22 cellular contexts compared by ENCODE assay signal in the genomic region with DNA sequence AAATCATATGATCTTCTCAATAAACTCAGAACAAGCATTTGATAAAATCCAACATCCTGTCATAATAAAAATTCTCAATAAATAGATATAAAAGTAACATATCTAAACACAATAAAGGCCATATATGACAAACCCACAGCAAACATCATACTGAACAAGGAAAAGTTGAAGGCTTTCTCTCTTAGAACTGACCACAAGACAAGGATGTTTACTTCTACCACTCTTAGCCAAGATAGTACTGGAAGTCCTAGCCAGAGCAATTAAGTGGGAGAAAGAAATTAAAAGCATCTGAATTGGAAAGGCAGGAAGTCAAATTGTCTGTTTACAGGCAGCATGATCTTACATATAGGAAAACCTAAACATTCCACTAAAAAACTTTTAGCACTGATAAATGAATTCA.
DNase-seq lines count a peak whose midpoint lies in the region; ATAC-seq and TF ChIP-seq lines count a peak whose summit lies in the region.
"Had no signal": no experiment of that assay in that cellular context is flagged by ENCODE, and none has a peak within 500 bp of the region (broad histone marks: within the 10 kb centered on the region; RNA-seq: fewer than 3 reads in every experiment).

No MANE protein-coding gene starts in this region.

- TF ChIP-seq CTCF in LNCaP clone FGC (IDR thresholded peaks at IDR 0.05; ENCODE audit: control insufficient read depth, extremely low read depth, insufficient read depth), result no peak

- DNase-seq in LNCaP clone FGC (ENCODE audit: low read depth) (peak; percentile 82), fibroblast of gingiva (ENCODE audit: low read depth) (peak; percentile 1), NCI-H1092 treated with DMSO at 0.1 percent for 48 hours (lab: John Stamatoyannopoulos, UW) (no peak), HUDEP-2 (lab: John Stamatoyannopoulos, UW; ENCODE audit: unreplicated experiment in 76 of 76) (no peak)
- DNase-seq: 8988T; ACHN; BE2C; C1 segment of cervical spinal cord; CD4-positive, alpha-beta memory T cell; CD4-positive, CD25-positive, alpha-beta regulatory T cell; CD8-positive, alpha-beta memory T cell; COR-L47; DMS 273 treated with DMSO at 0.1 percent for 48 hours; DMS153; DMS53; DMS79; DND-41; EL; GDM1 had no signal

- no peak for ATAC-seq in SK-N-SH treated with all-trans-retinoic acid at 6 μM for 48 hours
- ATAC-seq: GM12878 had no signal

- H3K4me3 ChIP-seq in LNCaP clone FGC (ENCODE audit: low read depth, low read length), result no peak overlapping the region
- H3K4me3 ChIP-seq: BLaER1, GM12878 had no signal

TF ChIP-seq in SK-N-SH treated with all-trans-retinoic acid at 6 μM for 48 hours, 23 proteins besides CTCF, POLR2A, EP300 and RAD21:
- TF ChIP-seq TOX (CRISPR knock-in tag; IDR thresholded peaks at IDR 0.05; ENCODE audit: borderline replicate concordance) (no peak), OSR1 (CRISPR knock-in tag; IDR thresholded peaks at IDR 0.05) (no peak), ZFP30 (CRISPR knock-in tag; IDR thresholded peaks at IDR 0.05) (no peak), ZNF70 (CRISPR knock-in tag; IDR thresholded peaks at IDR 0.05) (no peak), BACH2 (CRISPR knock-in tag; IDR thresholded peaks at IDR 0.05; ENCODE audit: borderline replicate concordance) (no peak), GLIS3 (CRISPR knock-in tag; IDR thresholded peaks at IDR 0.05) (no peak)
- TF ChIP-seq, protein P1, sequence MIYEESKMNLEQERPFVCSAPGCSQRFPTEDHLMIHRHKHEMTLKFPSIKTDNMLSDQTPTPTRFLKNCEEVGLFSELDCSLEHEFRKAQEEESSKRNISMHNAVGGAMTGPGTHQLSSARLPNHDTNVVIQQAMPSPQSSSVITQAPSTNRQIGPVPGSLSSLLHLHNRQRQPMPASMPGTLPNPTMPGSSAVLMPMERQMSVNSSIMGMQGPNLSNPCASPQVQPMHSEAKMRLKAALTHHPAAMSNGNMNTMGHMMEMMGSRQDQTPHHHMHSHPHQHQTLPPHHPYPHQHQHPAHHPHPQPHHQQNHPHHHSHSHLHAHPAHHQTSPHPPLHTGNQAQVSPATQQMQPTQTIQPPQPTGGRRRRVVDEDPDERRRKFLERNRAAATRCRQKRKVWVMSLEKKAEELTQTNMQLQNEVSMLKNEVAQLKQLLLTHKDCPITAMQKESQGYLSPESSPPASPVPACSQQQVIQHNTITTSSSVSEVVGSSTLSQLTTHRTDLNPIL (CRISPR knock-in tag; IDR thresholded peaks at IDR 0.05; ENCODE audit: low read depth), result no peak
- TF ChIP-seq, protein P2, sequence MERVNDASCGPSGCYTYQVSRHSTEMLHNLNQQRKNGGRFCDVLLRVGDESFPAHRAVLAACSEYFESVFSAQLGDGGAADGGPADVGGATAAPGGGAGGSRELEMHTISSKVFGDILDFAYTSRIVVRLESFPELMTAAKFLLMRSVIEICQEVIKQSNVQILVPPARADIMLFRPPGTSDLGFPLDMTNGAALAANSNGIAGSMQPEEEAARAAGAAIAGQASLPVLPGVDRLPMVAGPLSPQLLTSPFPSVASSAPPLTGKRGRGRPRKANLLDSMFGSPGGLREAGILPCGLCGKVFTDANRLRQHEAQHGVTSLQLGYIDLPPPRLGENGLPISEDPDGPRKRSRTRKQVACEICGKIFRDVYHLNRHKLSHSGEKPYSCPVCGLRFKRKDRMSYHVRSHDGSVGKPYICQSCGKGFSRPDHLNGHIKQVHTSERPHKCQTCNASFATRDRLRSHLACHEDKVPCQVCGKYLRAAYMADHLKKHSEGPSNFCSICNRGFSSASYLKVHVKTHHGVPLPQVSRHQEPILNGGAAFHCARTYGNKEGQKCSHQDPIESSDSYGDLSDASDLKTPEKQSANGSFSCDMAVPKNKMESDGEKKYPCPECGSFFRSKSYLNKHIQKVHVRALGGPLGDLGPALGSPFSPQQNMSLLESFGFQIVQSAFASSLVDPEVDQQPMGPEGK (CRISPR knock-in tag; IDR thresholded peaks at IDR 0.05; ENCODE audit: borderline replicate concordance), result no peak
- TF ChIP-seq, protein P3, sequence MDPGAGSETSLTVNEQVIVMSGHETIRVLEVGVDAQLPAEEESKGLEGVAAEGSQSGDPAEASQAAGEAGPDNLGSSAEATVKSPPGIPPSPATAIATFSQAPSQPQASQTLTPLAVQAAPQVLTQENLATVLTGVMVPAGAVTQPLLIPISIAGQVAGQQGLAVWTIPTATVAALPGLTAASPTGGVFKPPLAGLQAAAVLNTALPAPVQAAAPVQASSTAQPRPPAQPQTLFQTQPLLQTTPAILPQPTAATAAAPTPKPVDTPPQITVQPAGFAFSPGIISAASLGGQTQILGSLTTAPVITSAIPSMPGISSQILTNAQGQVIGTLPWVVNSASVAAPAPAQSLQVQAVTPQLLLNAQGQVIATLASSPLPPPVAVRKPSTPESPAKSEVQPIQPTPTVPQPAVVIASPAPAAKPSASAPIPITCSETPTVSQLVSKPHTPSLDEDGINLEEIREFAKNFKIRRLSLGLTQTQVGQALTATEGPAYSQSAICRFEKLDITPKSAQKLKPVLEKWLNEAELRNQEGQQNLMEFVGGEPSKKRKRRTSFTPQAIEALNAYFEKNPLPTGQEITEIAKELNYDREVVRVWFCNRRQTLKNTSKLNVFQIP (CRISPR knock-in tag; IDR thresholded peaks at IDR 0.05; ENCODE audit: borderline replicate concordance, low read depth), result no peak

Comparison
In these comparisons a context has a peak if more than half of its experiments do, and no peak if none do; other contexts are left out.
1. DNase-seq: peak in LNCaP clone FGC (single experiment) and fibroblast of gingiva (single experiment); none in NCI-H1092 treated with DMSO at 0.1 percent for 48 hours (single experiment) and HUDEP-2 (0 of 76).